8 cellular contexts compared by ENCODE assay signal in the genomic region with DNA sequence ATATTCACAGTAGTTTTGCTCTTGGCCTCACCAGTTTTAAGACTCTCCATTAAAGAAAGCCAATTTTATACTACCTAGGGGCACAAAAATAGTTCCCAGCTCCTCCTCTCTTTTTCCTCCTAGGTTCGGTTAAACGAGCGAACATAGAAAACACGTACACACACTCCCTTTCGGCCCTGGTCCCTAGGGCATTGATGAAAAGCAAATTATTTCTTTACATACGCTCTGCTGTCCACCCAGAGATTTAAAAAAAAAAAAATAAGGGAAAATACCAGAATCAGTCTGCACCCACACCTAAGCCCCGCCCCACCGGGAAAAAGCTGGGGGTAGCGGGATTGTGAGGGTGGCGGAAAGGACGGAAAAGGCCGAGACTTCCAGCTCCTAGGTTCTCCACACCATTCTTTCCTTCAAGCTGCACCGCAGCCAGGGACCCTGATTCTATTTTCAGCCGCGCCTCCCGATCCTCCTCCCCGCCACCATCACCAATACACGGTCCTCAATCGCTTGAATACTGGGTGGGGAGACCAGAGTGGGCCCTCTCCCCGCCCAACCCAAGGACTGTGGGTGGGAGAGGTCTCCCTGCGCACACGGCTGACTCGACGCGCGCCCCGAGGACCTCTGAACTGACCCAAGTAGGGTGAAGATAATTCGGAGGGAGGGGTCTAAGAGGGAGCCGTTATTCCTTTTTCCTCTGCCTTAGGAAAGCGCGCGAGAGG. TPM values are rescaled to one million over a fixed set of nuclear protein-coding genes. Genes with fewer than 3 reads are reported as not detected.
DNase-seq lines count a peak whose midpoint lies in the region; ATAC-seq and TF ChIP-seq lines count a peak whose summit lies in the region.

No MANE protein-coding gene starts in this region.

- TF ChIP-seq RAD21 in liver (IDR thresholded peaks at IDR 0.05), result no peak

- peak overlapping the region; percentile 93 to 96 for H3K27ac ChIP-seq in liver (ENCODE audit: low read depth in 1 of 2, low read length in 2 of 2)
- H3K27ac ChIP-seq in substantia nigra (ENCODE audit: low read depth, low read length, poor library complexity, severe bottlenecking), result peak overlapping the region; percentile 96

- peak; percentile 45 for DNase-seq in AG08395 (ENCODE audit: low spot score)
- peak; percentile 52 for DNase-seq in RKO (ENCODE audit: low spot score)
- peak; percentile 54 for DNase-seq in cerebellar cortex (ENCODE audit: low spot score)
- peak in 22 of 49 donors; percentile 5 to 80 (median 40) for DNase-seq in substantia nigra (lab: John Stamatoyannopoulos, UW)

- peak; percentile 3 for ATAC-seq in HG03354 (IDR thresholded peaks at IDR 0.05; ENCODE audit: poor library complexity, severe bottlenecking, unreplicated experiment)
- ATAC-seq in GM21786 (IDR thresholded peaks at IDR 0.05; ENCODE audit: unreplicated experiment), result no peak

- H3K9ac ChIP-seq in liver (ENCODE audit: low read depth in 1 of 2, low read length in 2 of 2), result peak overlapping the region; percentile 67 to 92

- H3K27me3 ChIP-seq in liver (ENCODE audit: control insufficient read depth in 4 of 4, insufficient read depth in 4 of 4, low read length in 3 of 4), result no peaks in the 10 kb centered on the region

- peaks cover 0 to 1% (median 0%) of the 10 kb centered on the region in 4 donors for H3K36me3 ChIP-seq in liver (ENCODE audit: control insufficient read depth in 4 of 4, insufficient read depth in 3 of 4, low read depth in 1 of 4, low read length in 3 of 4)

- under 1% methylated on average over 32 of the region's 32 CpGs for WGBS in liver

- peaks cover 3 to 15% (median 7%) of the 10 kb centered on the region in 4 donors for H3K4me1 ChIP-seq in liver (ENCODE audit: control insufficient read depth in 4 of 4, insufficient read depth in 4 of 4, low read length in 3 of 4)

- H3K4me3 ChIP-seq in GM12875 (ENCODE audit: low read depth, low read length) (peak overlapping the region; percentile 100), liver (ENCODE audit: low read depth in 1 of 3, low read length in 3 of 3) (peak overlapping the region; percentile 93 to 100 (median 98))

- TF ChIP-seq CTCF in GM12875 (IDR thresholded peaks at IDR 0.05; ENCODE audit: borderline replicate concordance, insufficient read depth, low read depth, low read length) (no peak), liver (IDR thresholded peaks at IDR 0.05; ENCODE audit: low read depth, low read length, missing input control) (no peak)

- H3K9me3 ChIP-seq in liver (ENCODE audit: control insufficient read depth in 4 of 4, low read length in 3 of 4), result no peaks in the 10 kb centered on the region

TF ChIP-seq in liver, 16 proteins besides CTCF, POLR2A, EP300 and RAD21:
- no peak for TF ChIP-seq HNF4G (IDR thresholded peaks at IDR 0.05)
- no peak for TF ChIP-seq FOXA2 (IDR thresholded peaks at IDR 0.05)
- no peak for TF ChIP-seq ATF3 (IDR thresholded peaks at IDR 0.05)
- TF ChIP-seq, protein P1, sequence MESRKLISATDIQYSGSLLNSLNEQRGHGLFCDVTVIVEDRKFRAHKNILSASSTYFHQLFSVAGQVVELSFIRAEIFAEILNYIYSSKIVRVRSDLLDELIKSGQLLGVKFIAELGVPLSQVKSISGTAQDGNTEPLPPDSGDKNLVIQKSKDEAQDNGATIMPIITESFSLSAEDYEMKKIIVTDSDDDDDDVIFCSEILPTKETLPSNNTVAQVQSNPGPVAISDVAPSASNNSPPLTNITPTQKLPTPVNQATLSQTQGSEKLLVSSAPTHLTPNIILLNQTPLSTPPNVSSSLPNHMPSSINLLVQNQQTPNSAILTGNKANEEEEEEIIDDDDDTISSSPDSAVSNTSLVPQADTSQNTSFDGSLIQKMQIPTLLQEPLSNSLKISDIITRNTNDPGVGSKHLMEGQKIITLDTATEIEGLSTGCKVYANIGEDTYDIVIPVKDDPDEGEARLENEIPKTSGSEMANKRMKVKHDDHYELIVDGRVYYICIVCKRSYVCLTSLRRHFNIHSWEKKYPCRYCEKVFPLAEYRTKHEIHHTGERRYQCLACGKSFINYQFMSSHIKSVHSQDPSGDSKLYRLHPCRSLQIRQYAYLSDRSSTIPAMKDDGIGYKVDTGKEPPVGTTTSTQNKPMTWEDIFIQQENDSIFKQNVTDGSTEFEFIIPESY (IDR thresholded peaks at IDR 0.05), result no peak
- no peak for TF ChIP-seq RXRA (IDR thresholded peaks at IDR 0.05)
- TF ChIP-seq, protein P2, sequence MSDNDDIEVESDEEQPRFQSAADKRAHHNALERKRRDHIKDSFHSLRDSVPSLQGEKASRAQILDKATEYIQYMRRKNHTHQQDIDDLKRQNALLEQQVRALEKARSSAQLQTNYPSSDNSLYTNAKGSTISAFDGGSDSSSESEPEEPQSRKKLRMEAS (IDR thresholded peaks at IDR 0.05), result no peak
- TF ChIP-seq FOXA1 (IDR thresholded peaks at IDR 0.05), result no peak
- TF ChIP-seq JUND (IDR thresholded peaks at IDR 0.05), result no peak
- no peak for TF ChIP-seq GABPA (IDR thresholded peaks at IDR 0.05 in 1 of 2, conservative IDR thresholded peaks at IDR 0.05 in 1 of 2)
- TF ChIP-seq, protein P3, sequence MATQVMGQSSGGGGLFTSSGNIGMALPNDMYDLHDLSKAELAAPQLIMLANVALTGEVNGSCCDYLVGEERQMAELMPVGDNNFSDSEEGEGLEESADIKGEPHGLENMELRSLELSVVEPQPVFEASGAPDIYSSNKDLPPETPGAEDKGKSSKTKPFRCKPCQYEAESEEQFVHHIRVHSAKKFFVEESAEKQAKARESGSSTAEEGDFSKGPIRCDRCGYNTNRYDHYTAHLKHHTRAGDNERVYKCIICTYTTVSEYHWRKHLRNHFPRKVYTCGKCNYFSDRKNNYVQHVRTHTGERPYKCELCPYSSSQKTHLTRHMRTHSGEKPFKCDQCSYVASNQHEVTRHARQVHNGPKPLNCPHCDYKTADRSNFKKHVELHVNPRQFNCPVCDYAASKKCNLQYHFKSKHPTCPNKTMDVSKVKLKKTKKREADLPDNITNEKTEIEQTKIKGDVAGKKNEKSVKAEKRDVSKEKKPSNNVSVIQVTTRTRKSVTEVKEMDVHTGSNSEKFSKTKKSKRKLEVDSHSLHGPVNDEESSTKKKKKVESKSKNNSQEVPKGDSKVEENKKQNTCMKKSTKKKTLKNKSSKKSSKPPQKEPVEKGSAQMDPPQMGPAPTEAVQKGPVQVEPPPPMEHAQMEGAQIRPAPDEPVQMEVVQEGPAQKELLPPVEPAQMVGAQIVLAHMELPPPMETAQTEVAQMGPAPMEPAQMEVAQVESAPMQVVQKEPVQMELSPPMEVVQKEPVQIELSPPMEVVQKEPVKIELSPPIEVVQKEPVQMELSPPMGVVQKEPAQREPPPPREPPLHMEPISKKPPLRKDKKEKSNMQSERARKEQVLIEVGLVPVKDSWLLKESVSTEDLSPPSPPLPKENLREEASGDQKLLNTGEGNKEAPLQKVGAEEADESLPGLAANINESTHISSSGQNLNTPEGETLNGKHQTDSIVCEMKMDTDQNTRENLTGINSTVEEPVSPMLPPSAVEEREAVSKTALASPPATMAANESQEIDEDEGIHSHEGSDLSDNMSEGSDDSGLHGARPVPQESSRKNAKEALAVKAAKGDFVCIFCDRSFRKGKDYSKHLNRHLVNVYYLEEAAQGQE (IDR thresholded peaks at IDR 0.05), result no peak
- no peak for TF ChIP-seq HNF4A (conservative IDR thresholded peaks at IDR 0.05)
- no peak for TF ChIP-seq SP1 (IDR thresholded peaks at IDR 0.05)
- no peak for TF ChIP-seq EGR1 (IDR thresholded peaks at IDR 0.05; ENCODE audit: low read depth in 2 of 2)
- no peak for TF ChIP-seq YY1 (IDR thresholded peaks at IDR 0.05)
TF ChIP-seq in liver: peak in this region for 0.

RNA-seq across cellular contexts. Expression of gene ATF2, which starts 0.8 kb away (rescaled TPM):
- total RNA-seq in liver, result 10 to 100 TPM; 23.1 to 34.0 TPM
- polyA plus RNA-seq in liver, result 10 to 100 TPM; 10.4 to 11.2 TPM

RNA-seq across cellular contexts. Expression of gene ATP5MC3, which starts 14.3 kb away (rescaled TPM):
- total RNA-seq in liver, result 100 to 1,000 TPM in 1 of 2 donors, 10 to 100 TPM in 1; 95.2 to 102 TPM
- polyA plus RNA-seq in liver, result 100 to 1,000 TPM; 352 to 403 TPM
